ENCODE assay signal across 10 cellular contexts in genomic region chr10:35331894-35332640, GRCh38. TPM values are rescaled to one million over a fixed set of nuclear protein-coding genes. Genes with fewer than 3 reads are reported as not detected.
DNase-seq lines count a peak whose midpoint lies in the region; ATAC-seq, FAIRE-seq and TF ChIP-seq lines count a peak whose summit lies in the region.
"Had no signal": no experiment of that assay in that cellular context is flagged by ENCODE, and none has a peak within 500 bp of the region (broad histone marks: within the 10 kb centered on the region; RNA-seq: fewer than 3 reads in every experiment).

No MANE protein-coding gene starts in this region.

- peak; percentile 79 for FAIRE-seq in A549 (lab: Jason Lieb, UNC)

- no peaks in the 10 kb centered on the region for H3K27me3 ChIP-seq in adrenal gland

- TF ChIP-seq POLR2A in A549 (IDR thresholded peaks at IDR 0.05; ENCODE audit: low read length): no peak
- TF ChIP-seq POLR2A in adrenal gland (IDR thresholded peaks at IDR 0.05): no peak

- peak; percentile 84 to 87 for DNase-seq in A549 (ENCODE audit: low read depth in 1 of 2, low spot score in 1 of 2)
- DNase-seq in adrenal gland: peak; percentile 54 to 77 (median 71)
- DNase-seq in kidney tubule cell (ENCODE audit: low spot score): peak; percentile 89
- DNase-seq in HuH-7 (ENCODE audit: low spot score): no peak
- DNase-seq in DMS153 (lab: John Stamatoyannopoulos, UW): no peak
- DNase-seq in activated effector memory CD4-positive, alpha-beta T cell treated with anti-CD3 and anti-CD28 coated beads, Interleukin-2, amount 50 U/mL, for 16 hours: no peak
- DNase-seq: amygdala; stimulated activated naive CD4-positive, alpha-beta T cell had no signal

- peaks cover 4% of the 10 kb centered on the region; the same call in 1 of the 3 replicates for H3K9me3 ChIP-seq in A549
- H3K9me3 ChIP-seq in HEK293 (ENCODE audit: control insufficient read depth, insufficient read depth, low read depth, low read length): no peaks in the 10 kb centered on the region
- no peaks in the 10 kb centered on the region for H3K9me3 ChIP-seq in adrenal gland (replicated peaks in 1 of 3)

- TF ChIP-seq RAD21 in A549 (conservative IDR thresholded peaks at IDR 0.05 in 1 of 2, IDR thresholded peaks at IDR 0.05 in 1 of 2): peak; percentile 3 to 29; a peak in 1 of 5 replicates

- WGBS in A549 (ENCODE audit: missing lambda C conversion rate): 7% methylated on average over 6 of the region's 6 CpGs
- WGBS in adrenal gland, 4 donors: 39 to 59% (median 55%) methylated on average over 6 of the region's 6 CpGs

- H3K4me3 ChIP-seq in A549 (0 out of 3 replicates have a peak overlapping the region, but pooled peaks have one; percentile 6), HEK293 (ENCODE audit: low read depth, low read length) (no peak overlapping the region), adrenal gland (no peak overlapping the region)

- ATAC-seq in A549 (peak; percentile 74 to 77), GM21367 (IDR thresholded peaks at IDR 0.05; ENCODE audit: unreplicated experiment) (no peak)

- H3K4me2 ChIP-seq in A549: peak overlapping the region; percentile 69

- H3K36me3 ChIP-seq in HEK293 (ENCODE audit: control insufficient read depth in 2 of 2, insufficient read depth in 1 of 2, low read length in 2 of 2) (peaks cover 0 to 12% of the 10 kb centered on the region in 2 experiments; a peak in 1 of 3 replicates), adrenal gland (replicated peaks in 1 of 2) (no peaks in the 10 kb centered on the region)

- POLR2A ChIA-PET in A549 (lab: Yijun Ruan, JAX): no interaction called here
- POLR2A ChIA-PET in HEK293 (lab: Yijun Ruan, JAX): no interaction called here

- peaks cover 53% of the 10 kb centered on the region for H3K4me1 ChIP-seq in A549
- peaks cover 10% of the 10 kb centered on the region; the same call in 1 of the 2 replicates for H3K4me1 ChIP-seq in HEK293 (ENCODE audit: control insufficient read depth, insufficient read depth, low read length)
- peaks cover 33 to 72% of the 10 kb centered on the region in 2 donors for H3K4me1 ChIP-seq in adrenal gland (replicated peaks in 1 of 2)

- intact Hi-C loops in adrenal gland (cut with DNase I): no loop called here

- CTCF ChIA-PET in A549 (lab: Yijun Ruan, JAX): interaction anchor here (0.6 to 1.7 kb wide), 2 partner anchors 59 to 89 kb away, joined by 3 to 5 read pairs; no protein-coding TSS in a partner anchor
- CTCF ChIA-PET in HEK293 (lab: Yijun Ruan, JAX): interaction anchor here (0.7 to 1.0 kb wide), 3 partner anchors 25 to 281 kb away, joined by 3 read pairs; no protein-coding TSS in a partner anchor

- TF ChIP-seq CTCF in A549 (IDR thresholded peaks at IDR 0.05): no peak
- no peak for TF ChIP-seq CTCF in HEK293 (tag by site-specific recombination; IDR thresholded peaks at IDR 0.05)
- no peak for TF ChIP-seq CTCF in adrenal gland (IDR thresholded peaks at IDR 0.05)

- peak overlapping the region; percentile 84 to 96 for H3K27ac ChIP-seq in A549
- H3K27ac ChIP-seq in HEK293 (ENCODE audit: extremely low read depth, low read depth, low read length): peak overlapping the region; percentile 33; the same call in 1 of the 2 replicates
- H3K27ac ChIP-seq in adrenal gland: peak overlapping the region; percentile 32 to 89 (median 70)

- peak in 1 of 2 experiments; percentile 64; a peak in 1 of 5 replicates for TF ChIP-seq EP300 in A549 (IDR thresholded peaks at IDR 0.05)

TF ChIP-seq in A549, 52 proteins besides CTCF, POLR2A, EP300 and RAD21 (continues in another document):
- TF ChIP-seq BHLHE40 (IDR thresholded peaks at IDR 0.05; ENCODE audit: low read depth, low read length): no peak
- no peak for TF ChIP-seq ZSCAN20 (CRISPR knock-in tag; IDR thresholded peaks at IDR 0.05)
- TF ChIP-seq FOSL2 (IDR thresholded peaks at IDR 0.05): peak; percentile 97
- peak; percentile 98 for TF ChIP-seq FOSL2 (CRISPR knock-in tag; IDR thresholded peaks at IDR 0.05)
- TF ChIP-seq TP53 (CRISPR knock-in tag; IDR thresholded peaks at IDR 0.05): no peak
- peak; percentile 37; the same call in 1 of the 2 replicates for TF ChIP-seq USF2 (IDR thresholded peaks at IDR 0.05)
- TF ChIP-seq SMC3 (IDR thresholded peaks at IDR 0.05): no peak
- TF ChIP-seq ZFP36 (IDR thresholded peaks at IDR 0.05; ENCODE audit: borderline replicate concordance, partially characterized antibody): no peak
- TF ChIP-seq RFX5 (IDR thresholded peaks at IDR 0.05): no peak
- TF ChIP-seq EHMT2 (IDR thresholded peaks at IDR 0.05; ENCODE audit: low read depth): no peak

TF ChIP-seq in HEK293, 187 proteins besides CTCF, POLR2A, EP300 and RAD21 (continues in another document):
- TF ChIP-seq ZNF624 (tag by site-specific recombination; IDR thresholded peaks at IDR 0.05) (no peak), ZNF16 (tag by site-specific recombination; IDR thresholded peaks at IDR 0.05; ENCODE audit: low read depth) (no peak), ZNF394 (tag by site-specific recombination; IDR thresholded peaks at IDR 0.05; ENCODE audit: borderline replicate concordance) (peak; percentile 36; the same call in 1 of the 2 replicates), ZNF600 (tag by site-specific recombination; IDR thresholded peaks at IDR 0.05) (peak; percentile 73), GLIS2 (tag by site-specific recombination; IDR thresholded peaks at IDR 0.05) (no peak), BCL11B (tag by site-specific recombination; IDR thresholded peaks at IDR 0.05; ENCODE audit: low read depth) (no peak), KLF8 (tag by site-specific recombination; IDR thresholded peaks at IDR 0.05) (no peak), ZNF514 (tag by site-specific recombination; IDR thresholded peaks at IDR 0.05) (no peak), ZNF623 (tag by site-specific recombination; IDR thresholded peaks at IDR 0.05) (0 out of 2 replicates have a peak, but pooled peaks have one; percentile 11), ZSCAN23 (tag by site-specific recombination; IDR thresholded peaks at IDR 0.05) (no peak), ZNF785 (tag by site-specific recombination; IDR thresholded peaks at IDR 0.05) (no peak), ZNF549 (tag by site-specific recombination; IDR thresholded peaks at IDR 0.05) (no peak), ZNF560 (tag by site-specific recombination; IDR thresholded peaks at IDR 0.05; ENCODE audit: borderline replicate concordance) (no peak), ZBTB7A (tag by site-specific recombination; IDR thresholded peaks at IDR 0.05; ENCODE audit: low read depth) (no peak), ZNF223 (tag by site-specific recombination; IDR thresholded peaks at IDR 0.05) (no peak), ZNF677 (tag by site-specific recombination; IDR thresholded peaks at IDR 0.05) (no peak), ZNF701 (tag by site-specific recombination; IDR thresholded peaks at IDR 0.05) (no peak), PRDM4 (tag by site-specific recombination; IDR thresholded peaks at IDR 0.05) (no peak; the same call in 1 of the 2 replicates), KLF17 (tag by site-specific recombination; IDR thresholded peaks at IDR 0.05) (no peak), ZNF24 (tag by site-specific recombination; IDR thresholded peaks at IDR 0.05) (peak; percentile 48; the same call in 1 of the 2 replicates), ZNF362 (tag by site-specific recombination; IDR thresholded peaks at IDR 0.05) (peak; percentile 54; the same call in 1 of the 2 replicates), ZBTB17 (tag by site-specific recombination; IDR thresholded peaks at IDR 0.05) (peak; percentile 78), ZNF76 (tag by site-specific recombination; IDR thresholded peaks at IDR 0.05; ENCODE audit: borderline replicate concordance, low read depth) (no peak)

RNA-seq across cellular contexts. Expression of gene CCNY, which starts 4.2 kb away (rescaled TPM):
- polyA plus RNA-seq in A549 (2011; rRNA removed) (55.5 and 60.6 TPM in 2 replicates), A549 (2017; fragmentation: RNase III; extraction: RNeasy Plus Mini Kit Qiagen cat#74134 plus additional on column Dnase treatment) (26.6 to 32.1 TPM (median 28.1 TPM) in 3 replicates), adrenal gland (10 to 100 TPM; 18.3 to 67.9 (median 19.9) TPM)
- polyA plus RNA-seq in A549 (2012; cell fraction: cytosol; rRNA removed): 16.6 and 26.4 TPM in 2 replicates
- polyA plus RNA-seq in A549 (2012; cell fraction: nucleus; rRNA removed): 11.6 and 23.0 TPM in 2 replicates
- polyA minus RNA-seq in A549 (2011; rRNA and poly(A)+ RNA removed): 57.3 and 58.3 TPM in 2 replicates
- total RNA-seq in adrenal gland: 10 to 100 TPM; 30.4 to 87.0 (median 55.5) TPM

Comparison
In these comparisons a context has a peak if more than half of its experiments do, and no peak if none do; other contexts are left out.
1. DNase-seq: peak in A549 (2 of 2), adrenal gland (7 of 7) and kidney tubule cell (single experiment); none in HuH-7 (single experiment), DMS153 (single experiment) and activated effector memory CD4-positive, alpha-beta T cell treated with anti-CD3 and anti-CD28 coated beads, Interleukin-2, amount 50 U/mL, for 16 hours (single experiment).
2. H3K27ac ChIP-seq: peak in every context shown above with its lines; median percentile 90 in A549; 70 in adrenal gland; 33 in HEK293.